27 cellular contexts compared by ENCODE assay signal in the genomic region with DNA sequence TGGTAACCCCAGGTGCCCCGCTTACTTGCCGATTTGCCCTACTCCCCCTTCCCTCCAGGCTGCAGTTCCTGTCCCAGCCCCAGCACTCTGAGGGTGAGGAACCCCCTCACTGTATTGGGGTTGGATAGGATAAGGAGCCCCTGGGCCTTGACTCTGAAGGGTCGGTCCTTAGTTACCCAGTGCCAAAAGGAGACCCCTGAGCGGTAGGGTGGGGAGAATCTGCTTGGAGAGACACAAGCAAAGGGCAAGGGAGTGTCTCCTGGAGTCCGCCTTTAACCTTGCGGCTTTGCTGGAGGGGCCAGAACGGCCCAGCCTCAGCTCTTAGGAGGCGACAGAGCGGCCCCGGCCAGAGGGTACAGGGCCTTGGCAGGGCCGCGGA. TPM values are rescaled to one million over a fixed set of nuclear protein-coding genes. Genes with fewer than 3 reads are reported as not detected.
"Had no signal": no experiment of that assay in that cellular context is flagged by ENCODE, and none has a peak within 500 bp of the region (broad histone marks: within the 10 kb centered on the region; RNA-seq: fewer than 3 reads in every experiment).

No MANE protein-coding gene starts in this region.

- DNase-seq: KBM-7, MV-4-11, NCI-H1048, NCI-H1105, NCI-H1417, NCI-H1436 treated with DMSO at 0.1 percent for 48 hours, NCI-H1694, NCI-H187 treated with DMSO at 0.1 percent for 48 hours, NCI-H2081, NCI-H2107, NCI-H2227 treated with DMSO at 0.1 percent for 48 hours, NCI-H446, NCI-H510A, NCI-H524 treated with DMSO at 0.1 percent for 48 hours, NCI-H774, PC-3, SHP77, SK-N-SH, SW 1271 had no signal

- ATAC-seq: Panc1, PC-3 had no signal

- H3K9me3 ChIP-seq: SK-N-SH had no signal

- H3K4me2 ChIP-seq: SK-N-SH had no signal

- FAIRE-seq: HTR-8/SVneo had no signal

- H3K27ac ChIP-seq: HL-60, RWPE1 had no signal

- H3K9ac ChIP-seq: SK-N-SH had no signal

RNA-seq across cellular contexts. Expression of gene CARD14, which starts 13.0 kb away (rescaled TPM):
- total RNA-seq: LHCN-M2, MCF 10A, OCI-LY7 had no signal
- polyA plus RNA-seq: IgD-negative memory B cell had no signal
